Comparison of ENCODE assay signal across 10 cellular contexts in the genomic region with DNA sequence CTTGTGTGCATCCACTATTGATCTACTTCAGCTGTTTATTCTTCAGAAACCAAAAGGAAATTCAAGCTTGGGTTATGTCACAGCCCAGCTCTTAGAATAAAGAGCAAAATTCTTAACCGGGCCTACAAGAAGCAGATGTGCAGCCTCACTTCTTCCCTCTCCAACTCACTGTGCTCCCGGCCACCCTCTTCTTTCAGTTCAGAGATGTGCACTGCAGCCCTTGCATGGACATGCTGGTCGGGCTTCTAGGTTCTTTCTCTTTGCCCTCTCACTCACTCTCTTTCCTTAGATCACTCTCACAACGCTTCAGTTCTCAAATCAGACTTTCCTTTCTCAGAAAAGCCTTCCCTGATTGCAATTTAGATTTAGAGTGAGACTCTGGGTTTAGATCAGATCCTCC.
DNase-seq lines count a peak whose midpoint lies in the region; ATAC-seq and TF ChIP-seq lines count a peak whose summit lies in the region.
"Had no signal": no experiment of that assay in that cellular context is flagged by ENCODE, and none has a peak within 500 bp of the region (broad histone marks: within the 10 kb centered on the region; RNA-seq: fewer than 3 reads in every experiment).

No MANE protein-coding gene starts in this region.

- peak overlapping the region; percentile 80 for H3K4me3 Mint-ChIP-seq in T-helper 17 cell
- no peak overlapping the region for H3K4me3 Mint-ChIP-seq in endodermal cell
- no peak overlapping the region for H3K4me3 Mint-ChIP-seq in stimulated activated memory B cell treated with anti-CD40 and anti-IgM and Interleukin-4, amounts not matched to agents 10 μg/mL and 1 μg/mL and 100 μg/mL, for 72 hours

- DNase-seq in HCEC 1CT, result peak; percentile 13
- DNase-seq in T-helper 17 cell, result no peak
- no peak for DNase-seq in endodermal cell
- DNase-seq in sciatic nerve (ENCODE audit: low spot score), result no peak
- no peak for DNase-seq in ACHN
- DNase-seq: kidney glomerular epithelial cell, NCI-H1417 had no signal

- peaks cover 17% of the 10 kb centered on the region for H3K4me1 Mint-ChIP-seq in T-helper 17 cell
- H3K4me1 Mint-ChIP-seq in endodermal cell, result peaks cover 2% of the 10 kb centered on the region
- no peaks in the 10 kb centered on the region for H3K4me1 Mint-ChIP-seq in stimulated activated memory B cell treated with anti-CD40 and anti-IgM and Interleukin-4, amounts not matched to agents 10 μg/mL and 1 μg/mL and 100 μg/mL, for 72 hours

- no peaks in the 10 kb centered on the region for H3K9me3 Mint-ChIP-seq in endodermal cell
- no peaks in the 10 kb centered on the region for H3K9me3 Mint-ChIP-seq in stimulated activated memory B cell treated with anti-CD40 and anti-IgM and Interleukin-4, amounts not matched to agents 10 μg/mL and 1 μg/mL and 100 μg/mL, for 72 hours

- ATAC-seq in T-helper 17 cell (peak; percentile 59), sciatic nerve (peak; percentile 75), HG02870 (IDR thresholded peaks at IDR 0.05; ENCODE audit: unreplicated experiment) (no peak)
- no peak for ATAC-seq in stimulated activated memory B cell treated with anti-CD40 and anti-IgM and Interleukin-4, amounts not matched to agents 10 μg/mL and 1 μg/mL and 100 μg/mL, for 72 hours

- H3K27ac Mint-ChIP-seq in T-helper 17 cell (peak overlapping the region; percentile 94), endodermal cell (peak overlapping the region; percentile 1)
- no peak overlapping the region for H3K27ac Mint-ChIP-seq in stimulated activated memory B cell treated with anti-CD40 and anti-IgM and Interleukin-4, amounts not matched to agents 10 μg/mL and 1 μg/mL and 100 μg/mL, for 72 hours

- H3K27me3 Mint-ChIP-seq in T-helper 17 cell (no peaks in the 10 kb centered on the region), endodermal cell (ENCODE audit: insufficient read depth) (no peaks in the 10 kb centered on the region)
- H3K27me3 Mint-ChIP-seq in stimulated activated memory B cell treated with anti-CD40 and anti-IgM and Interleukin-4, amounts not matched to agents 10 μg/mL and 1 μg/mL and 100 μg/mL, for 72 hours, result no peaks in the 10 kb centered on the region

- H3K27ac ChIP-seq in endodermal cell (ENCODE audit: low read depth, low read length), result no peak overlapping the region
- H3K27ac ChIP-seq: breast epithelium had no signal

- H3K4me1 ChIP-seq in endodermal cell (ENCODE audit: control insufficient read depth, insufficient read depth, low read length), result no peaks in the 10 kb centered on the region
- H3K4me1 ChIP-seq: breast epithelium had no signal

- TF ChIP-seq CTCF in endodermal cell (conservative IDR thresholded peaks at IDR 0.05), result peak; percentile 21

- WGBS in endodermal cell (ENCODE audit: insufficient coverage in 1 of 2, insufficient read length in 1 of 2), 2 experiments, result 73 to 83% methylated on average over 2 to 4 of the region's 4 CpGs

- H3K9me3 ChIP-seq in T-helper 17 cell (ENCODE audit: control insufficient read depth, low read length, poor library complexity, severe bottlenecking) (no peaks in the 10 kb centered on the region), endodermal cell (ENCODE audit: control insufficient read depth, low read length) (no peaks in the 10 kb centered on the region)
- H3K9me3 ChIP-seq: breast epithelium had no signal

- no peak overlapping the region for H3K4me3 ChIP-seq in endodermal cell (ENCODE audit: low read length)
- H3K4me3 ChIP-seq: breast epithelium had no signal

- intact Hi-C loops in sciatic nerve (cut with DNase I), result no loop called here

- no peaks in the 10 kb centered on the region for H3K36me3 Mint-ChIP-seq in T-helper 17 cell (ENCODE audit: low read depth)
- peaks cover 7% of the 10 kb centered on the region for H3K36me3 Mint-ChIP-seq in endodermal cell (ENCODE audit: low read depth)
- H3K36me3 Mint-ChIP-seq in stimulated activated memory B cell treated with anti-CD40 and anti-IgM and Interleukin-4, amounts not matched to agents 10 μg/mL and 1 μg/mL and 100 μg/mL, for 72 hours, result no peaks in the 10 kb centered on the region

- H3K9ac ChIP-seq in endodermal cell (ENCODE audit: extremely low read depth, low read length, poor library complexity, severe bottlenecking), result no peak overlapping the region

- no peaks in the 10 kb centered on the region for H3K36me3 ChIP-seq in endodermal cell (ENCODE audit: control insufficient read depth, insufficient read depth, low read length)
- H3K36me3 ChIP-seq: breast epithelium had no signal

- in situ Hi-C loops in ACHN (cut with HindIII; ENCODE audit: low pct_ligation_motif_present, low pct_unique_long_range_greater_than_20kb, low sequenced_read_pairs), result no loop called here

- no peaks in the 10 kb centered on the region for H3K27me3 ChIP-seq in endodermal cell (ENCODE audit: control insufficient read depth, insufficient read depth, low read length, poor library complexity, severe bottlenecking)
- H3K27me3 ChIP-seq: breast epithelium had no signal

Comparison
In these comparisons a context has a peak if more than half of its experiments do, and no peak if none do; other contexts are left out.
1. ATAC-seq: peak in T-helper 17 cell (single experiment) and sciatic nerve (single experiment); none in stimulated activated memory B cell treated with anti-CD40 and anti-IgM and Interleukin-4, amounts not matched to agents 10 μg/mL and 1 μg/mL and 100 μg/mL, for 72 hours (single experiment) and HG02870 (single experiment).